ENCODE assay signal across 8 cellular contexts in the genomic region with DNA sequence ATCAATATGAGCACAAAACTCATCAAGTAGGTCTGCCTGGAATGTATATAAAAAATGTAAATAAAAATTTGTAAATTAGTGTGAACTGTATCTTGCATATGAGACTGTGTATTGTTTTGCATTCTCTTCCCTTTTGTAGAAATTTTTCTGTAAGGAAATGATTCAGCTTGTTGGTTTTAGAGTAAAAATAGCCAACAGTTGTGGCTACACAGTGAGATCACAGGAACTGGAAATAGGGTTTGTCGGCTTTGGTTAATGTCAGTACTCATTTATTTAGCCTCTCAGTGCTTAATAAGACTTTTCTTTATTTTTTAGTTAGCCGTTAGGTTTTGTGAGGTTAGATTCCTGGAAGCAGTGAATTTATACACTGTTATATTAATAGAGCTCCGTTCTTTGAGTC.
DNase-seq lines count a peak whose midpoint lies in the region; ATAC-seq and TF ChIP-seq lines count a peak whose summit lies in the region.

No MANE protein-coding gene starts in this region.

- no peaks in the 10 kb centered on the region for H3K36me3 ChIP-seq in PC-3 (ENCODE audit: low read depth, low read length)
- peaks cover 5% of the 10 kb centered on the region for H3K36me3 ChIP-seq in colonic mucosa

- no peaks in the 10 kb centered on the region for H3K9me2 ChIP-seq in PC-3 (replicated peaks; ENCODE audit: low read length)

- H3K4me3 ChIP-seq in PC-3 (ENCODE audit: low read length) = no peak overlapping the region
- no peak overlapping the region for H3K4me3 ChIP-seq in colonic mucosa

- DNase-seq in PC-3 = peak; percentile 39
- DNase-seq in globus pallidus (ENCODE audit: low spot score) = peak; percentile 29
- no peak for DNase-seq in DMS153 treated with DMSO at 0.1 percent for 48 hours (lab: John Stamatoyannopoulos, UW; ENCODE audit: unreplicated experiment)
- no peak for DNase-seq in stimulated activated CD4-positive, alpha-beta T cell treated with anti-CD3 and anti-CD28 coated beads, Interleukin-4, amount 100 ng/mL, for 4 hours
- no peak for DNase-seq in GF-D8 (lab: John Stamatoyannopoulos, UW)
- no peak for DNase-seq in colonic mucosa

- BruUV-seq in PC-3 (replicated peaks; lab: Mats Ljungman, UMichigan) = no TSS peak

- intact Hi-C loops in PC-3 (cut with micrococcal nuclease) = no loop called here
- intact Hi-C loops in colonic mucosa (cut with DNase I) = no loop called here

- CTCF ChIA-PET in PC-3 (lab: Charles Lee) = no interaction called here

- H3K9ac ChIP-seq in PC-3 (ENCODE audit: low read length) (no peak overlapping the region; the same call in 1 of the 2 replicates), colonic mucosa (ENCODE audit: low read depth in 2 of 2, low read length in 2 of 2) (no peak overlapping the region)

- peak overlapping the region; percentile 42 for H3K27ac ChIP-seq in PC-3 (ENCODE audit: low read length)
- no peak overlapping the region for H3K27ac ChIP-seq in colonic mucosa

- no peaks in the 10 kb centered on the region for H4K20me1 ChIP-seq in PC-3 (ENCODE audit: low read length)

- no peaks in the 10 kb centered on the region for H3K27me3 ChIP-seq in PC-3 (ENCODE audit: low read length)
- H3K27me3 ChIP-seq in colonic mucosa = no peaks in the 10 kb centered on the region

- ATAC-seq in GM18873 (IDR thresholded peaks at IDR 0.05; ENCODE audit: low FRiP score, unreplicated experiment) = peak; percentile 71
- peak; percentile 77 for ATAC-seq in HG02852 (IDR thresholded peaks at IDR 0.05; ENCODE audit: unreplicated experiment)
- peak; percentile 68 for ATAC-seq in PC-3

- H3K79me2 ChIP-seq in PC-3 (ENCODE audit: low read length) = no peaks in the 10 kb centered on the region

- no peak overlapping the region for H2AFZ ChIP-seq in PC-3 (ENCODE audit: low read length)

- H3K4me2 ChIP-seq in PC-3 (ENCODE audit: low read length) = no peak overlapping the region

- H3K4me1 ChIP-seq in PC-3 (ENCODE audit: insufficient read depth, low read length) (peaks cover 7% of the 10 kb centered on the region; the same call in 1 of the 2 replicates), colonic mucosa (no peaks in the 10 kb centered on the region)

- H3F3A ChIP-seq in PC-3 (ENCODE audit: low read length, unreplicated experiment) = no peaks in the 10 kb centered on the region

- POLR2A ChIA-PET in PC-3 (lab: Charles Lee; ENCODE audit: unreplicated experiment) = interaction anchor here (0.6 kb wide), 1 partner anchor 34 kb away, joined by 3 read pairs; no protein-coding TSS in a partner anchor

- TF ChIP-seq CTCF in PC-3 (conservative IDR thresholded peaks at IDR 0.05; ENCODE audit: low read depth, low read length) = no peak
- no peak for TF ChIP-seq CTCF in colonic mucosa (IDR thresholded peaks at IDR 0.05)

- H3K9me3 ChIP-seq in PC-3 (ENCODE audit: low read length) = no peaks in the 10 kb centered on the region
- no peaks in the 10 kb centered on the region for H3K9me3 ChIP-seq in colonic mucosa

Comparison
In these comparisons a context has a peak if more than half of its experiments do, and no peak if none do; other contexts are left out.
1. DNase-seq: peak in PC-3 (single experiment) and globus pallidus (single experiment); none in DMS153 treated with DMSO at 0.1 percent for 48 hours (single experiment), stimulated activated CD4-positive, alpha-beta T cell treated with anti-CD3 and anti-CD28 coated beads, Interleukin-4, amount 100 ng/mL, for 4 hours (0 of 2), GF-D8 (single experiment) and colonic mucosa (single experiment).
2. Peak in every context shown above with its lines, with median percentiles within 50 percentile points of each other: ATAC-seq.